14 cellular contexts compared by ENCODE assay signal in the genomic region with DNA sequence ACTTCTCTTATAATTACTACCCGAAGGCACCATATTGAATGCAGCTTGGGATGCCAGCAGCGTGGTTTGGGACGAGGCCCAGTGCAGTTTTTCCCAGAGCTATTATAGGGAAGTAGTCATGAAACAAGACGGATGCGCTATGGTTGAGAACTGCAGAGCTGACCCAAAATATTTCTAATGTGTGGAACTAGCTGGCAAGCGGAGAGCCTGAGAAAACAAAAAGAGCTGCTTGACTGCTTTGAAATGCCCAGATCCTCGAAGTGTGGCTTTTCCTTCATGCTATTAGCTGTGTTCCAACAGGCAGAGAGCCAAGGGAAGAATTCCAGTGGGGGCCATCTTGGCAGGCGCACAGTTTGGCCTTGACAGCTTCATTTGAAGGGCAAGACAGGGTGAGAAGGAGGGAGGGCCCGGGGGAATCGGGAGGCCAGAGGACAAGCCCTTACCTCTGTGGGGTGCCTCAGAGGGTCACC.
A peak's percentile ranks its signal among the peaks of the same experiment; 100 is the strongest.
DNase-seq lines count a peak whose midpoint lies in the region; ATAC-seq, FAIRE-seq and TF ChIP-seq lines count a peak whose summit lies in the region.
"Had no signal": no experiment of that assay in that cellular context is flagged by ENCODE, and none has a peak within 500 bp of the region (broad histone marks: within the 10 kb centered on the region; RNA-seq: fewer than 3 reads in every experiment).

No MANE protein-coding gene starts in this region.

- H3K27me3 ChIP-seq in GM23338 (ENCODE audit: insufficient read depth), result no peaks in the 10 kb centered on the region
- H3K27me3 ChIP-seq in stomach, result no peaks in the 10 kb centered on the region
- H3K27me3 ChIP-seq: upper lobe of left lung had no signal

- no peaks in the 10 kb centered on the region for H3K4me1 ChIP-seq in GM23338 (ENCODE audit: insufficient read depth)
- H3K4me1 ChIP-seq in kidney (ENCODE audit: control insufficient read depth in 1 of 2, insufficient read depth in 1 of 2, low read depth in 1 of 2, low read length in 2 of 2), result no peaks in the 10 kb centered on the region
- H3K4me1 ChIP-seq in stomach, result peaks cover 4 to 27% (median 7%) of the 10 kb centered on the region in 4 donors

- DNase-seq in GM23338 (ENCODE audit: low spot score), result no peak
- no peak for DNase-seq in coronary artery (ENCODE audit: low spot score)
- DNase-seq in kidney, result peak; percentile 84
- DNase-seq in stomach, result peak; percentile 66
- DNase-seq in CD14-positive monocyte (ENCODE audit: low spot score), result no peak
- no peak for DNase-seq in activated CD8-positive, alpha-beta memory T cell treated with anti-CD3 and anti-CD28 coated beads, Interleukin-2, amount 50 U/mL, for 48 hours
- DNase-seq: activated T-cell treated with anti-CD3 and anti-CD28 coated beads, Interleukin-2, amount 50 U/mL, for 24 hours; DMS153; HCEC 1CT; NCI-H1092 treated with DMSO at 0.1 percent for 48 hours; stimulated activated CD4-positive, alpha-beta T cell treated with anti-CD3 and anti-CD28 coated beads, Interleukin-1b, Interleukin-23, amount 100 ng/mL, for 48 hours had no signal

- TF ChIP-seq CTCF in GM23338 (conservative IDR thresholded peaks at IDR 0.05; ENCODE audit: low read depth in 2 of 2), result no peak
- no peak for TF ChIP-seq CTCF in coronary artery (IDR thresholded peaks at IDR 0.05)
- TF ChIP-seq CTCF in kidney (IDR thresholded peaks at IDR 0.05; ENCODE audit: borderline replicate concordance, extremely low read depth, insufficient read depth), result no peak
- TF ChIP-seq CTCF in stomach (IDR thresholded peaks at IDR 0.05), result no peak
- TF ChIP-seq CTCF in CD14-positive monocyte (IDR thresholded peaks at IDR 0.05), result no peak

- H3K9me3 ChIP-seq in kidney (ENCODE audit: control insufficient read depth in 1 of 2, low read length in 2 of 2) (no peaks in the 10 kb centered on the region), stomach (no peaks in the 10 kb centered on the region)
- H3K9me3 ChIP-seq: upper lobe of left lung had no signal

- H3K27me3 Mint-ChIP-seq in GM23338 (ENCODE audit: insufficient read depth, low read depth, poor library complexity), result no peaks in the 10 kb centered on the region
- H3K27me3 Mint-ChIP-seq in CD14-positive monocyte (ENCODE audit: low read depth in 3 of 3), result peaks cover 5 to 8% (median 7%) of the 10 kb centered on the region in 3 donors
- H3K27me3 Mint-ChIP-seq: activated T-cell treated with anti-CD3 and anti-CD28 coated beads, Interleukin-2, amount 50 U/mL, for 24 hours had no signal

- H3K27ac Mint-ChIP-seq in GM23338 (no peak overlapping the region), CD14-positive monocyte (no peak overlapping the region)
- H3K27ac Mint-ChIP-seq: activated T-cell treated with anti-CD3 and anti-CD28 coated beads, Interleukin-2, amount 50 U/mL, for 24 hours had no signal

- no peaks in the 10 kb centered on the region for H3F3A ChIP-seq in GM23338 (replicated peaks; ENCODE audit: low read depth)

- no peaks in the 10 kb centered on the region for H3K36me3 ChIP-seq in GM23338 (ENCODE audit: insufficient read depth)
- H3K36me3 ChIP-seq in kidney (ENCODE audit: control insufficient read depth in 1 of 2, insufficient read depth in 2 of 2, low read length in 2 of 2), result no peaks in the 10 kb centered on the region
- H3K36me3 ChIP-seq in stomach, result no peaks in the 10 kb centered on the region
- H3K36me3 ChIP-seq: upper lobe of left lung had no signal

- H3K27ac ChIP-seq in GM23338 (ENCODE audit: low read depth) (no peak overlapping the region), coronary artery (peak overlapping the region in 1 of 2 donors; percentile 58), kidney (ENCODE audit: low read depth in 2 of 2, low read length in 2 of 2) (no peak overlapping the region), stomach (peak overlapping the region in 2 of 5 donors; percentile 25 to 33)

- no peaks in the 10 kb centered on the region for H3K79me2 ChIP-seq in GM23338 (replicated peaks; ENCODE audit: insufficient read depth)

- H3K9me3 Mint-ChIP-seq in GM23338 (no peaks in the 10 kb centered on the region), CD14-positive monocyte (peaks cover 0 to 7% (median 2%) of the 10 kb centered on the region in 7 donors)
- H3K9me3 Mint-ChIP-seq: activated T-cell treated with anti-CD3 and anti-CD28 coated beads, Interleukin-2, amount 50 U/mL, for 24 hours had no signal

- H2AFZ ChIP-seq in GM23338, result peak overlapping the region; percentile 84

- H3K4me1 Mint-ChIP-seq in GM23338, result no peaks in the 10 kb centered on the region
- H3K4me1 Mint-ChIP-seq in CD14-positive monocyte, result no peaks in the 10 kb centered on the region

- no peak overlapping the region for H3K9ac ChIP-seq in kidney (ENCODE audit: low read length in 2 of 2)

- H3K4me3 Mint-ChIP-seq in GM23338, result no peak overlapping the region
- H3K4me3 Mint-ChIP-seq in CD14-positive monocyte, result no peak overlapping the region
- H3K4me3 Mint-ChIP-seq: activated T-cell treated with anti-CD3 and anti-CD28 coated beads, Interleukin-2, amount 50 U/mL, for 24 hours had no signal

- H3K4me3 ChIP-seq in GM23338 (no peak overlapping the region), coronary artery (peak overlapping the region; percentile 34), kidney (ENCODE audit: low read length in 2 of 2) (no peak overlapping the region), stomach (no peak overlapping the region)
- H3K4me3 ChIP-seq: upper lobe of left lung had no signal

- no peaks in the 10 kb centered on the region for H4K20me1 ChIP-seq in GM23338 (replicated peaks; ENCODE audit: insufficient read depth)

- H3K9me2 ChIP-seq in GM23338 (ENCODE audit: insufficient read depth), result no peaks in the 10 kb centered on the region

- no peaks in the 10 kb centered on the region for H3K36me3 Mint-ChIP-seq in GM23338 (ENCODE audit: low read depth)
- no peaks in the 10 kb centered on the region for H3K36me3 Mint-ChIP-seq in CD14-positive monocyte

- no peak for TF ChIP-seq POLR2A in stomach (IDR thresholded peaks at IDR 0.05)

- intact Hi-C loops in kidney (cut with DNase I) (no loop called here), stomach (cut with DNase I; ENCODE audit: low total_unique reads) (no loop called here), CD14-positive monocyte (cut with micrococcal nuclease) (no loop called here)

- H3K4me2 ChIP-seq in GM23338, result no peak overlapping the region

- no peak for FAIRE-seq in kidney (lab: Jason Lieb, UNC)

- WGBS in stomach, 5 donors, result 24 to 42% (median 32%) methylated on average over 10 of the region's 10 CpGs

- no peak for TF ChIP-seq EP300 in stomach (IDR thresholded peaks at IDR 0.05)

- ATAC-seq in GM23338 (no peak), GM21390 (IDR thresholded peaks at IDR 0.05; ENCODE audit: unreplicated experiment) (no peak), HG03378 (IDR thresholded peaks at IDR 0.05; ENCODE audit: unreplicated experiment) (no peak)

TF ChIP-seq in GM23338, 12 proteins besides CTCF, POLR2A, EP300 and RAD21:
- no peak for TF ChIP-seq JUNB (IDR thresholded peaks at IDR 0.05; ENCODE audit: unreplicated experiment)

Comparison
In these comparisons a context has a peak if more than half of its experiments do, and no peak if none do; other contexts are left out.
1. DNase-seq: peak in kidney (single experiment) and stomach (single experiment); none in GM23338 (single experiment), coronary artery (single experiment), CD14-positive monocyte (single experiment) and activated CD8-positive, alpha-beta memory T cell treated with anti-CD3 and anti-CD28 coated beads, Interleukin-2, amount 50 U/mL, for 48 hours (single experiment).